Comparison of ENCODE assay signal across 1 cellular context in the genomic region with DNA sequence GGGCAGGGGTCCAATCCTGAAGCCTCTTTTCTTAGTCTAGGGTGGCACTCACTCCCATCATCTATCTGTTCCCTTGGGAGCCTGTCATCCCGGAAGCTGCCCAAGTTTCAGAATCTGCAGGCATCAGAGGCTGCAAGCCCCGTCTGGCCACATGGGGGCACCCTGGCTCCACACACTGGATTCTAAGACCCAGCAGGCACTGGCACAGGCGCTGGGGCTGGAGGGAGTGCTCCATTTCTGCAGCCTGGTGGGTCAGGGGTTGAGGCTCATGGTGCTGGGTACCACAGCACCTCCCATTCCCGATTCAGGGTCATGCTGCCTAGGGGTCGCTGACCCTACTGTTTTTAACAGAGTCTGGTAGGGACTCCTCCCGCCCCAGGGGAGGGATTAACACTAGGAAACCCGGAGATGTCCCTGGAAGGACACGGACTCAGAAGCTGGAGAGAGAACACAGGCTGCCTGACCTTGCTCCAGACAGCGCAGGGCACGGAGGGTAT.
TF ChIP-seq lines count a peak whose summit lies in the region.

No MANE protein-coding gene starts in this region.

TF ChIP-seq in GM23338, 12 proteins besides CTCF, POLR2A, EP300 and RAD21 (continued from another document):
- TF ChIP-seq, protein P1, sequence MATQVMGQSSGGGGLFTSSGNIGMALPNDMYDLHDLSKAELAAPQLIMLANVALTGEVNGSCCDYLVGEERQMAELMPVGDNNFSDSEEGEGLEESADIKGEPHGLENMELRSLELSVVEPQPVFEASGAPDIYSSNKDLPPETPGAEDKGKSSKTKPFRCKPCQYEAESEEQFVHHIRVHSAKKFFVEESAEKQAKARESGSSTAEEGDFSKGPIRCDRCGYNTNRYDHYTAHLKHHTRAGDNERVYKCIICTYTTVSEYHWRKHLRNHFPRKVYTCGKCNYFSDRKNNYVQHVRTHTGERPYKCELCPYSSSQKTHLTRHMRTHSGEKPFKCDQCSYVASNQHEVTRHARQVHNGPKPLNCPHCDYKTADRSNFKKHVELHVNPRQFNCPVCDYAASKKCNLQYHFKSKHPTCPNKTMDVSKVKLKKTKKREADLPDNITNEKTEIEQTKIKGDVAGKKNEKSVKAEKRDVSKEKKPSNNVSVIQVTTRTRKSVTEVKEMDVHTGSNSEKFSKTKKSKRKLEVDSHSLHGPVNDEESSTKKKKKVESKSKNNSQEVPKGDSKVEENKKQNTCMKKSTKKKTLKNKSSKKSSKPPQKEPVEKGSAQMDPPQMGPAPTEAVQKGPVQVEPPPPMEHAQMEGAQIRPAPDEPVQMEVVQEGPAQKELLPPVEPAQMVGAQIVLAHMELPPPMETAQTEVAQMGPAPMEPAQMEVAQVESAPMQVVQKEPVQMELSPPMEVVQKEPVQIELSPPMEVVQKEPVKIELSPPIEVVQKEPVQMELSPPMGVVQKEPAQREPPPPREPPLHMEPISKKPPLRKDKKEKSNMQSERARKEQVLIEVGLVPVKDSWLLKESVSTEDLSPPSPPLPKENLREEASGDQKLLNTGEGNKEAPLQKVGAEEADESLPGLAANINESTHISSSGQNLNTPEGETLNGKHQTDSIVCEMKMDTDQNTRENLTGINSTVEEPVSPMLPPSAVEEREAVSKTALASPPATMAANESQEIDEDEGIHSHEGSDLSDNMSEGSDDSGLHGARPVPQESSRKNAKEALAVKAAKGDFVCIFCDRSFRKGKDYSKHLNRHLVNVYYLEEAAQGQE (IDR thresholded peaks at IDR 0.05; ENCODE audit: unreplicated experiment): no peak
- no peak for TF ChIP-seq ZNF114 (CRISPR knock-in tag; IDR thresholded peaks at IDR 0.05)
- no peak for TF ChIP-seq EZH2phosphoT487 (IDR thresholded peaks at IDR 0.05; ENCODE audit: unreplicated experiment)
- no peak for TF ChIP-seq POLR2AphosphoS5 (IDR thresholded peaks at IDR 0.05; ENCODE audit: low read depth)
- no peak for TF ChIP-seq EZH2 (IDR thresholded peaks at IDR 0.05; ENCODE audit: low read depth, unreplicated experiment)
- TF ChIP-seq ZNF331 (CRISPR knock-in tag; IDR thresholded peaks at IDR 0.05; ENCODE audit: low read depth): no peak
- no peak for TF ChIP-seq STAT1 (IDR thresholded peaks at IDR 0.05; ENCODE audit: unreplicated experiment)
